Comparison of ENCODE assay signal across 8 cellular contexts in the genomic region with DNA sequence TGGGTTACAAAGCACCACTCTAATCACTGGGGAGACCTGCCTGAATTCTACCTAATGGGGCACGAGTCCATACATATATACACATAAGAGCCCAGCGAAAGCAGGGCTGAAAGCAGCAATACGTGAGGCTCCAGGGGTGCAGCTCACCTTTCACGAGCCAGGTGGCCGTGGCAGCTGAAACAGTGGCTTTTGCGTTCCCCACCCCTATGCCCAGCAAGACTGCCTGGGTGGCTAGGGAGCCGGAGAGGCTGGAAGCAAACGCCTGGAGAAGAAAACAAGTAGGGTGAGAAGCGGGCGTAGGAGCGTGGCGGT. TPM values are rescaled to one million over a fixed set of nuclear protein-coding genes. Genes with fewer than 3 reads are reported as not detected.
A peak's percentile ranks its signal among the peaks of the same experiment; 100 is the strongest.
DNase-seq lines count a peak whose midpoint lies in the region; ATAC-seq, FAIRE-seq and TF ChIP-seq lines count a peak whose summit lies in the region.

No MANE protein-coding gene starts in this region.

- no peak overlapping the region for H4K8ac ChIP-seq in mesendoderm (ENCODE audit: low read depth, low read length)

- no peak overlapping the region for H3K23ac ChIP-seq in mesendoderm (ENCODE audit: low read length)

- peak overlapping the region; percentile 83 for H3K9ac ChIP-seq in mesendoderm (ENCODE audit: low read length)

- no peak overlapping the region for H4K5ac ChIP-seq in mesendoderm (ENCODE audit: low read length)

- peak; percentile 2 for ATAC-seq in HG03159 (IDR thresholded peaks at IDR 0.05; ENCODE audit: unreplicated experiment)
- peak; percentile 10 for ATAC-seq in aorta (ENCODE audit: low FRiP score)

- H3K9me3 ChIP-seq in aorta (ENCODE audit: control insufficient read depth, low read length) = no peaks in the 10 kb centered on the region

- intact Hi-C loops in aorta (cut with DNase I) = no loop called here

- H2BK5ac ChIP-seq in mesendoderm (ENCODE audit: low read length) = no peak overlapping the region

- no peak overlapping the region for H2BK120ac ChIP-seq in mesendoderm (ENCODE audit: low read depth, low read length)

- H2BK15ac ChIP-seq in mesendoderm (replicated peaks; ENCODE audit: low read depth) = no peak overlapping the region

- DNase-seq in COLO668 (lab: John Stamatoyannopoulos, UW; ENCODE audit: unreplicated experiment) = peak; percentile 38
- no peak for DNase-seq in astrocyte of the spinal cord (ENCODE audit: low read depth, low spot score)
- DNase-seq in mesendoderm = no peak
- no peak for DNase-seq in aorta
- no peak for DNase-seq in RCC 7860 (ENCODE audit: low spot score)
- no peak for DNase-seq in T1000 (lab: John Stamatoyannopoulos, UW)
- no peak for DNase-seq in HTR-8/SVneo (ENCODE audit: insufficient read length, low spot score)

- H3K36me3 ChIP-seq in mesendoderm (ENCODE audit: control insufficient read depth, insufficient read depth, low read length) = no peaks in the 10 kb centered on the region
- H3K36me3 ChIP-seq in aorta (ENCODE audit: control insufficient read depth in 1 of 2, insufficient read depth in 2 of 2, low read length in 1 of 2) = no peaks in the 10 kb centered on the region

- no peak overlapping the region for H3K4ac ChIP-seq in mesendoderm (ENCODE audit: low read depth, low read length)

- H3K79me2 ChIP-seq in mesendoderm (ENCODE audit: control insufficient read depth, insufficient read depth, low read length) = no peaks in the 10 kb centered on the region

- peaks cover 4% of the 10 kb centered on the region for H3K79me1 ChIP-seq in mesendoderm (ENCODE audit: low read length)

- H3K27ac ChIP-seq in mesendoderm (ENCODE audit: low read depth, low read length) (no peak overlapping the region), aorta (ENCODE audit: low read depth in 1 of 2, low read length in 2 of 2) (peak overlapping the region; percentile 53 to 66)

- TF ChIP-seq CTCF in astrocyte of the spinal cord (IDR thresholded peaks at IDR 0.05; ENCODE audit: low read depth, low read length) = no peak

- no peaks in the 10 kb centered on the region for H3K27me3 ChIP-seq in mesendoderm (ENCODE audit: insufficient read depth, low read length, poor library complexity)
- H3K27me3 ChIP-seq in aorta (ENCODE audit: control insufficient read depth in 1 of 2, insufficient read depth in 2 of 2, low read length in 1 of 2) = no peaks in the 10 kb centered on the region

- in situ Hi-C loops in astrocyte of the spinal cord (cut with HindIII; ENCODE audit: low sequenced_read_pairs) = no loop called here

- H3K4me3 ChIP-seq in astrocyte of the spinal cord (ENCODE audit: low read depth, low read length) (peak overlapping the region; percentile 98), mesendoderm (ENCODE audit: low read length) (peak overlapping the region; percentile 64), aorta (ENCODE audit: low read length in 2 of 2) (peak overlapping the region; percentile 52 to 83)

- H3K18ac ChIP-seq in mesendoderm (ENCODE audit: low read length) = no peak overlapping the region

- peaks cover 5% of the 10 kb centered on the region for H3K4me1 ChIP-seq in mesendoderm (ENCODE audit: control insufficient read depth, low read depth, low read length)
- H3K4me1 ChIP-seq in aorta (ENCODE audit: control insufficient read depth in 1 of 2, insufficient read depth in 2 of 2, low read length in 2 of 2) = no peaks in the 10 kb centered on the region

- WGBS in mesendoderm (ENCODE audit: extremely low coverage, insufficient coverage, low lambda C conversion rate) = no CpG with 5 or more reads among the region's 12 CpGs
- 0 to 1% methylated on average over 12 of the region's 12 CpGs for WGBS in aorta, 2 donors

- H2AK5ac ChIP-seq in mesendoderm (ENCODE audit: low read length) = no peak overlapping the region

- peak overlapping the region; percentile 30 for H3K4me2 ChIP-seq in mesendoderm (ENCODE audit: low read length)

- FAIRE-seq in RCC 7860 (lab: Jason Lieb, UNC) (no peak), HTR-8/SVneo (lab: Jason Lieb, UNC) (no peak)

- peak overlapping the region; percentile 98 for H3K56ac ChIP-seq in mesendoderm (ENCODE audit: low read length)

RNA-seq across cellular contexts. Expression of a gene that starts 0.6 kb away (rescaled TPM):
- polyA plus RNA-seq in mesendoderm (2013, experiment 1 of 2) = 12.4 TPM
- 12.2 TPM for polyA plus RNA-seq in mesendoderm (2013, experiment 2 of 2)
- 10 to 100 TPM; 50.6 to 62.4 TPM for total RNA-seq in aorta
- 10 to 100 TPM; 15.3 to 71.7 TPM for polyA plus RNA-seq in aorta

RNA-seq across cellular contexts. Expression of a gene that starts 20.1 kb away (rescaled TPM):
- 1.5 TPM for polyA plus RNA-seq in mesendoderm (2013, experiment 1 of 2)
- polyA plus RNA-seq in mesendoderm (2013, experiment 2 of 2) = 1.3 TPM
- 1 to 10 TPM in 1 of 2 donors, not detected in 1; 4.7 TPM for total RNA-seq in aorta
- not detected for polyA plus RNA-seq in aorta

RNA-seq across cellular contexts. Expression of a gene that starts 24.6 kb away (rescaled TPM):
- polyA plus RNA-seq in mesendoderm (2013, experiment 1 of 2) = 0.01 TPM
- not detected for polyA plus RNA-seq in mesendoderm (2013, experiment 2 of 2)
- total RNA-seq in aorta = under 1 TPM; 0.24 to 0.65 TPM
- 1 to 10 TPM in 1 of 2 donors, not detected in 1; 2.3 TPM for polyA plus RNA-seq in aorta

RNA-seq across cellular contexts. Expression of a gene that starts 35.6 kb away (rescaled TPM):
- 4.1 TPM for polyA plus RNA-seq in mesendoderm (2013, experiment 1 of 2)
- 4.7 TPM for polyA plus RNA-seq in mesendoderm (2013, experiment 2 of 2)
- total RNA-seq in aorta = 100 to 1,000 TPM; 166 to 240 TPM
- polyA plus RNA-seq in aorta = 100 to 1,000 TPM; 124 to 232 TPM

RNA-seq across cellular contexts. Expression of a gene that starts 48.3 kb away (rescaled TPM):
- polyA plus RNA-seq in mesendoderm (2013, experiment 1 of 2) = 6.4 TPM
- 6.8 TPM for polyA plus RNA-seq in mesendoderm (2013, experiment 2 of 2)
- total RNA-seq in aorta = 1 to 10 TPM; 7.9 to 9.7 TPM
- polyA plus RNA-seq in aorta = 10 to 100 TPM in 1 of 2 donors, 1 to 10 TPM in 1; 2.1 to 14.1 TPM
